In the genomic region with DNA sequence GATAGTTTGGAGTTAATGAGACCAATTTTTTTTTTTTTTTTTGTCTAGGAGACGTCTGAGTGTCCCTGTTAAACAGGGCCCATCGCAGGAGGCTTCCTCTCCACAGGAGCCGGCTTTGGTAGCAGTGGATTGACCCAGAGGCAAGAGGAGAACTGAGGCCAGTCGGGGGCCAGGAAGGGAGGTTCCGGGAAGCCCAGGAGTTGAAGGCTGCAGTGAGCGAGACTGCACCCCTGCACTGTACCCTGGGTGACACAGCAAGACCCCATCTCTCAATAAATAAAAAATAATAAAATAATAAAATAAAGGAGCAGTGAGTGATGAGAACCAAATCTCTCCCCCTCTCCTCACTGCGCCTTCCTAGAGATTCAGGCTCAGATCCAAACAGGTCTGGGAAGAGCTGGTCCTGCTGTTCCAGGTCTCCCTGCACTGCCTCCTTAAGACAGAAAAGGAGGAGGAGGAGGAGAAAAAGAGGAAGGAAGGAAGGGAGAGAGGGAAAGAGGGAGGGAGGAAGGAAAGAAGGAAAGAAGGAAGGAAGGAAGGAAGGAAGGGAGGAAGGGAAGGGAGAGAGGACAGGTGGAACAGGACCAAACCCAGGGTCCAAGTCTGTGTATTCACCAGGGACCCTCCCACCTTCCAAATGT, we compare ENCODE assay signal across 2 cellular contexts.
TF ChIP-seq lines count a peak whose summit lies in the region.

No MANE protein-coding gene starts in this region.

TF ChIP-seq in SK-N-SH, 30 proteins besides CTCF, POLR2A, EP300 and RAD21:
- TF ChIP-seq, protein P1, sequence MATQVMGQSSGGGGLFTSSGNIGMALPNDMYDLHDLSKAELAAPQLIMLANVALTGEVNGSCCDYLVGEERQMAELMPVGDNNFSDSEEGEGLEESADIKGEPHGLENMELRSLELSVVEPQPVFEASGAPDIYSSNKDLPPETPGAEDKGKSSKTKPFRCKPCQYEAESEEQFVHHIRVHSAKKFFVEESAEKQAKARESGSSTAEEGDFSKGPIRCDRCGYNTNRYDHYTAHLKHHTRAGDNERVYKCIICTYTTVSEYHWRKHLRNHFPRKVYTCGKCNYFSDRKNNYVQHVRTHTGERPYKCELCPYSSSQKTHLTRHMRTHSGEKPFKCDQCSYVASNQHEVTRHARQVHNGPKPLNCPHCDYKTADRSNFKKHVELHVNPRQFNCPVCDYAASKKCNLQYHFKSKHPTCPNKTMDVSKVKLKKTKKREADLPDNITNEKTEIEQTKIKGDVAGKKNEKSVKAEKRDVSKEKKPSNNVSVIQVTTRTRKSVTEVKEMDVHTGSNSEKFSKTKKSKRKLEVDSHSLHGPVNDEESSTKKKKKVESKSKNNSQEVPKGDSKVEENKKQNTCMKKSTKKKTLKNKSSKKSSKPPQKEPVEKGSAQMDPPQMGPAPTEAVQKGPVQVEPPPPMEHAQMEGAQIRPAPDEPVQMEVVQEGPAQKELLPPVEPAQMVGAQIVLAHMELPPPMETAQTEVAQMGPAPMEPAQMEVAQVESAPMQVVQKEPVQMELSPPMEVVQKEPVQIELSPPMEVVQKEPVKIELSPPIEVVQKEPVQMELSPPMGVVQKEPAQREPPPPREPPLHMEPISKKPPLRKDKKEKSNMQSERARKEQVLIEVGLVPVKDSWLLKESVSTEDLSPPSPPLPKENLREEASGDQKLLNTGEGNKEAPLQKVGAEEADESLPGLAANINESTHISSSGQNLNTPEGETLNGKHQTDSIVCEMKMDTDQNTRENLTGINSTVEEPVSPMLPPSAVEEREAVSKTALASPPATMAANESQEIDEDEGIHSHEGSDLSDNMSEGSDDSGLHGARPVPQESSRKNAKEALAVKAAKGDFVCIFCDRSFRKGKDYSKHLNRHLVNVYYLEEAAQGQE (IDR thresholded peaks at IDR 0.05; ENCODE audit: low read depth, low read length), result no peak
- TF ChIP-seq, protein P2, sequence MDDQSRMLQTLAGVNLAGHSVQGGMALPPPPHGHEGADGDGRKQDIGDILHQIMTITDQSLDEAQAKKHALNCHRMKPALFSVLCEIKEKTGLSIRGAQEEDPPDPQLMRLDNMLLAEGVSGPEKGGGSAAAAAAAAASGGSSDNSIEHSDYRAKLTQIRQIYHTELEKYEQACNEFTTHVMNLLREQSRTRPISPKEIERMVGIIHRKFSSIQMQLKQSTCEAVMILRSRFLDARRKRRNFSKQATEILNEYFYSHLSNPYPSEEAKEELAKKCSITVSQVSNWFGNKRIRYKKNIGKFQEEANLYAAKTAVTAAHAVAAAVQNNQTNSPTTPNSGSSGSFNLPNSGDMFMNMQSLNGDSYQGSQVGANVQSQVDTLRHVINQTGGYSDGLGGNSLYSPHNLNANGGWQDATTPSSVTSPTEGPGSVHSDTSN (IDR thresholded peaks at IDR 0.05), result no peak

TF ChIP-seq in SK-N-SH treated with all-trans-retinoic acid at 6 μM for 48 hours, 23 proteins besides CTCF, POLR2A, EP300 and RAD21:
- TF ChIP-seq, protein P3, sequence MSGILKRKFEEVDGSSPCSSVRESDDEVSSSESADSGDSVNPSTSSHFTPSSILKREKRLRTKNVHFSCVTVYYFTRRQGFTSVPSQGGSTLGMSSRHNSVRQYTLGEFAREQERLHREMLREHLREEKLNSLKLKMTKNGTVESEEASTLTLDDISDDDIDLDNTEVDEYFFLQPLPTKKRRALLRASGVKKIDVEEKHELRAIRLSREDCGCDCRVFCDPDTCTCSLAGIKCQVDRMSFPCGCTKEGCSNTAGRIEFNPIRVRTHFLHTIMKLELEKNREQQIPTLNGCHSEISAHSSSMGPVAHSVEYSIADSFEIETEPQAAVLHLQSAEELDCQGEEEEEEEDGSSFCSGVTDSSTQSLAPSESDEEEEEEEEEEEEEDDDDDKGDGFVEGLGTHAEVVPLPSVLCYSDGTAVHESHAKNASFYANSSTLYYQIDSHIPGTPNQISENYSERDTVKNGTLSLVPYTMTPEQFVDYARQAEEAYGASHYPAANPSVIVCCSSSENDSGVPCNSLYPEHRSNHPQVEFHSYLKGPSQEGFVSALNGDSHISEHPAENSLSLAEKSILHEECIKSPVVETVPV (CRISPR knock-in tag; IDR thresholded peaks at IDR 0.05), result no peak
